In the genomic region with DNA sequence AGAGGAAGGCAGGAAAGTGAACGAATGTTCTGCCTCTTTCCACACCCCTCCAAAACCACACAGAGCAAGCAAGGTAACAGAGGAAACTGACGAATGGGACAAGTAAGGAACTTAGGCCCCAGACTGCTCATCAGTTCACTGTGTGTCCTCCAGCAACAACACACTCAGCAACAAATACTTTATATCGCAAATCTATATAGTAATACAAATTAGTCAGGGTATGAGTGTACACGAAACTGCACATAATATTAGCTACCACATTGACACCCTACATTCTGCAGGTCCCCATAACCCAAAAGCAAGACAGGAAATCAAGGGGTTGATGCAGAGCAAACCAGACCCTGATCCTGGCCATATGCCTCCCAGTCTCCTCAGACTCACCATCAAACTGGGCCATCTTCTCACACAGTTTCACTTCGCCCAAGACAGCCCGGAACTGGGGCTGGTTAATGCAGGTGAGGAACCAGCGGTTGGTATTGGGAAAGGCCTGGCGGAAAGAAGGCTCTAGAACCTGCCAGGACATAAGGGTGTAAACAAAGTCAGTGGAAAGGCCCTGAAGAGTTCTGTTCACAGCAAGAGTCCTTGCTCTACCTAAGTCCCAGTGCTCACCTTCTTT, we compare ENCODE assay signal across 15 cellular contexts. TPM values are rescaled to one million over a fixed set of nuclear protein-coding genes. Genes with fewer than 3 reads are reported as not detected.
DNase-seq lines count a peak whose midpoint lies in the region; ATAC-seq and TF ChIP-seq lines count a peak whose summit lies in the region.
"Had no signal": no experiment of that assay in that cellular context is flagged by ENCODE, and none has a peak within 500 bp of the region (broad histone marks: within the 10 kb centered on the region; RNA-seq: fewer than 3 reads in every experiment).

No MANE protein-coding gene starts in this region.

- POLR2A ChIA-PET in MCF 10A (lab: Yijun Ruan, JAX): interaction anchor here (0.5 to 1.5 kb wide), 5 partner anchors 10 to 77 kb away, joined by 3 to 8 read pairs (median 3); partner anchors contain the start of gene TUT1

- BruUV-seq in MCF 10A (replicated peaks; lab: Mats Ljungman, UMichigan): no TSS peak

- H3K9me3 Mint-ChIP-seq in MCF 10A (ENCODE audit: unreplicated experiment): no peaks in the 10 kb centered on the region
- H3K9me3 Mint-ChIP-seq in endothelial cell (ENCODE audit: unreplicated experiment): no peaks in the 10 kb centered on the region

- H3K36me3 ChIP-seq in breast epithelium (no peaks in the 10 kb centered on the region), SK-N-MC (ENCODE audit: insufficient read depth, low read length) (peaks cover 91% of the 10 kb centered on the region)

- H3K4me3 Mint-ChIP-seq in MCF 10A (ENCODE audit: unreplicated experiment): no peak overlapping the region
- peak overlapping the region; percentile 11 for H3K4me3 Mint-ChIP-seq in endothelial cell (ENCODE audit: unreplicated experiment)

- peak overlapping the region in 1 of 2 donors; percentile 29 for H3K27ac ChIP-seq in breast epithelium
- H3K27ac ChIP-seq in SK-N-MC: peak overlapping the region; percentile 54
- H3K27ac ChIP-seq: KMS-11 had no signal

- H3K4me1 Mint-ChIP-seq in MCF 10A (ENCODE audit: insufficient read depth, unreplicated experiment): peaks cover 38% of the 10 kb centered on the region
- H3K4me1 Mint-ChIP-seq in endothelial cell (ENCODE audit: unreplicated experiment): peaks cover 19% of the 10 kb centered on the region

- H3K9ac ChIP-seq in SK-N-MC (ENCODE audit: insufficient read length): peak overlapping the region; percentile 32
- H3K9ac ChIP-seq: KMS-11 had no signal

- ATAC-seq in GM19324 (IDR thresholded peaks at IDR 0.05; ENCODE audit: low FRiP score, unreplicated experiment): no peak
- no peak for ATAC-seq in GM18870 (IDR thresholded peaks at IDR 0.05; ENCODE audit: unreplicated experiment)
- no peak for ATAC-seq in HG03139 (IDR thresholded peaks at IDR 0.05; ENCODE audit: unreplicated experiment)
- ATAC-seq: mucosa of descending colon had no signal

- CTCF ChIA-PET in MCF 10A (lab: Yijun Ruan, JAX): interaction anchor here (1.1 to 1.3 kb wide), 3 partner anchors 25 to 122 kb away, joined by 3 to 4 read pairs (median 3); partner anchors contain the start of gene LRRN4CL

- peak overlapping the region; percentile 77 for H3K27ac Mint-ChIP-seq in MCF 10A (ENCODE audit: low read depth, unreplicated experiment)
- H3K27ac Mint-ChIP-seq in endothelial cell (ENCODE audit: unreplicated experiment): no peak overlapping the region

- H3K4me3 ChIP-seq in breast epithelium: no peak overlapping the region
- no peak overlapping the region for H3K4me3 ChIP-seq in SK-N-MC
- H3K4me3 ChIP-seq: mucosa of descending colon had no signal

- TF ChIP-seq POLR2A in breast epithelium (IDR thresholded peaks at IDR 0.05): no peak

- H3K27me3 Mint-ChIP-seq in MCF 10A (ENCODE audit: insufficient read depth, unreplicated experiment): no peaks in the 10 kb centered on the region
- no peaks in the 10 kb centered on the region for H3K27me3 Mint-ChIP-seq in endothelial cell (ENCODE audit: unreplicated experiment)

- H3K36me3 Mint-ChIP-seq in MCF 10A (ENCODE audit: insufficient read depth, unreplicated experiment) (peaks cover 100% of the 10 kb centered on the region), endothelial cell (ENCODE audit: low read depth, unreplicated experiment) (peaks cover 46% of the 10 kb centered on the region)

- H3K9me3 ChIP-seq in breast epithelium: no peaks in the 10 kb centered on the region
- no peaks in the 10 kb centered on the region for H3K9me3 ChIP-seq in SK-N-MC (ENCODE audit: low read depth, low read length)
- H3K9me3 ChIP-seq: BE2C, mucosa of descending colon had no signal

- H3K27me3 ChIP-seq in breast epithelium: no peaks in the 10 kb centered on the region
- H3K27me3 ChIP-seq: BE2C had no signal

- no peak for TF ChIP-seq CTCF in MCF 10A (IDR thresholded peaks at IDR 0.05; ENCODE audit: unreplicated experiment)
- TF ChIP-seq CTCF in breast epithelium (IDR thresholded peaks at IDR 0.05): no peak
- TF ChIP-seq CTCF in endothelial cell (IDR thresholded peaks at IDR 0.05; ENCODE audit: unreplicated experiment): no peak

- intact Hi-C loops in MCF 10A (cut with micrococcal nuclease): no loop called here
- intact Hi-C loops in breast epithelium (cut with DNase I; ENCODE audit: low total_unique reads): no loop called here

- no peaks in the 10 kb centered on the region for H3K4me1 ChIP-seq in breast epithelium
- H3K4me1 ChIP-seq: BE2C had no signal

- no peak for DNase-seq in MCF 10A (ENCODE audit: unreplicated experiment)
- no peak for DNase-seq in breast epithelium (ENCODE audit: low spot score in 2 of 2)
- no peak for DNase-seq in SK-N-MC (ENCODE audit: low read depth, low spot score)
- DNase-seq in endothelial cell (ENCODE audit: low spot score): no peak
- DNase-seq in hepatic stellate cell (ENCODE audit: low spot score): no peak
- DNase-seq: BE2C; foreskin melanocyte; NCI-H1694 treated with DMSO at 0.1 percent for 48 hours; NCI-H82; stimulated activated CD4-positive, alpha-beta T cell treated with anti-CD3 and anti-CD28 coated beads, Interleukin-1b, Interleukin-23, amount 100 ng/mL, for 48 hours had no signal

RNA-seq across cellular contexts. Expression of gene EEF1G, which starts 6.6 kb away (rescaled TPM):
- 1,510 and 1,855 TPM in 2 replicates for total RNA-seq in MCF 10A (2022)
- 1,000 to 10,000 TPM; 1,312 to 1,961 (median 1,794) TPM for total RNA-seq in breast epithelium
- 1,951 TPM for total RNA-seq in endothelial cell (ENCODE audit: unreplicated experiment)

RNA-seq across cellular contexts. Expression of gene AHNAK, which starts 20.5 kb away (rescaled TPM):
- total RNA-seq in MCF 10A (2022) (416 and 429 TPM in 2 replicates), breast epithelium (1,000 to 10,000 TPM in 2 of 3 donors, 100 to 1,000 TPM in 1; 636 to 1,393 (median 1,040) TPM), endothelial cell (ENCODE audit: unreplicated experiment) (136 TPM)

RNA-seq across cellular contexts. Expression of gene TUT1, which starts 24.2 kb away (rescaled TPM):
- 26.0 and 28.3 TPM in 2 replicates for total RNA-seq in MCF 10A (2022)
- total RNA-seq in breast epithelium: 10 to 100 TPM in 2 of 3 donors, 1 to 10 TPM in 1; 7.7 to 12.1 (median 10.7) TPM
- 21.2 TPM for total RNA-seq in endothelial cell (ENCODE audit: unreplicated experiment)

RNA-seq across cellular contexts. Expression of gene MTA2, which starts 34.5 kb away (rescaled TPM):
- 139 and 176 TPM in 2 replicates for total RNA-seq in MCF 10A (2022)
- total RNA-seq in breast epithelium: 10 to 100 TPM; 61.3 to 92.8 (median 85.5) TPM
- total RNA-seq in endothelial cell (ENCODE audit: unreplicated experiment): 157 TPM

RNA-seq across cellular contexts. Expression of gene EML3, which starts 45.4 kb away (rescaled TPM):
- total RNA-seq in MCF 10A (2022) (33.9 and 43.7 TPM in 2 replicates), breast epithelium (10 to 100 TPM; 34.7 to 58.7 (median 35.7) TPM), endothelial cell (ENCODE audit: unreplicated experiment) (98.6 TPM)
